In genomic region chr20:60143450-60143849, GRCh38 we compare ENCODE assay signal across 1 cellular context.
TF ChIP-seq lines count a peak whose summit lies in the region.

No MANE protein-coding gene starts in this region.

TF ChIP-seq in K562, 482 proteins besides CTCF, POLR2A, EP300 and RAD21 (continued from another document):
- TF ChIP-seq ELK1 (CRISPR knock-in tag; IDR thresholded peaks at IDR 0.05) = no peak
